In the genomic region with DNA sequence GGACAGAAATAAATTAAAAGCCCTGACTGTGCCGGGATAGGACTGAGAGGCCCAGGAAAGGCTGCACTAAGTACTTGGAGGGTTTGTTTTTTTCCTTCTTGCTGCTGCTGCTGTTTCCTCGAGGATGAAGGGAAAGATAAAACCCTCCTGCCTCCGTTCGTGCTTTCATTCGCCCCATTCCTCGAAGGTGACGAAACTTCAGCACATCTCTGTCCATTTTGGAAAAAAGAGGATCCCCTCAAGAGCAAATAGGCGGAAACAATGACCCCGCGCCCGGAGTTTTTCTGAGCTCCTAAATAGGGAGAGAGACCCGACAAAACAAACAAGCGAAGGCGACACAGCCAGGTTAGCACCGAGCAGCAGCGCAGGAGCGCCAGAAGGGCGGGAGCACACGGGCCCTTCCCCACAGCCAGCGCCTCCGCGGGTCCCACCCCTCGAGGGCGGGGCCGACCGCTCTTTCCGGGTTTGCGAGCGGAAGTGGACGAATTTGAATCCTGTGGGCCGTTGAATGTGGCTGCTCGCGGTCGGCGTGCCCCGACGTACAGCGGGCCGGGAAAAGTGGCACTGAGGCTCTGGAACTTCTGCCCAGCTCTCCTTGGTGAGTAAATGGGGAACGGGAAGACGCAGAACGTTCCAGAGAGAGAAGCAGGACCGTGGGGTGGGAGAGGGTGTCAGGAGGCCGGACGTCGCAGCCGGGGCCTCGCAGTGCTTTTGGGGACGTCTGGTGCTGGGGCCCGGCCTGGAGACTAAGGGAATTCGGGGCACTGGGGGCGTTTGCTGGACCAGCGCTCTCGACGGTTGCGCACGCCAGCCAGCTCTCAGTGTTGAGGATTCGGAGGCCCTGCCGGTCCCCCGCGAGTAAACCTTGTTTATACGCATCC, we compare ENCODE assay signal across 8 cellular contexts. TPM values are rescaled to one million over a fixed set of nuclear protein-coding genes. Genes with fewer than 3 reads are reported as not detected.
DNase-seq lines count a peak whose midpoint lies in the region; ATAC-seq and TF ChIP-seq lines count a peak whose summit lies in the region.

A gene with protein sequence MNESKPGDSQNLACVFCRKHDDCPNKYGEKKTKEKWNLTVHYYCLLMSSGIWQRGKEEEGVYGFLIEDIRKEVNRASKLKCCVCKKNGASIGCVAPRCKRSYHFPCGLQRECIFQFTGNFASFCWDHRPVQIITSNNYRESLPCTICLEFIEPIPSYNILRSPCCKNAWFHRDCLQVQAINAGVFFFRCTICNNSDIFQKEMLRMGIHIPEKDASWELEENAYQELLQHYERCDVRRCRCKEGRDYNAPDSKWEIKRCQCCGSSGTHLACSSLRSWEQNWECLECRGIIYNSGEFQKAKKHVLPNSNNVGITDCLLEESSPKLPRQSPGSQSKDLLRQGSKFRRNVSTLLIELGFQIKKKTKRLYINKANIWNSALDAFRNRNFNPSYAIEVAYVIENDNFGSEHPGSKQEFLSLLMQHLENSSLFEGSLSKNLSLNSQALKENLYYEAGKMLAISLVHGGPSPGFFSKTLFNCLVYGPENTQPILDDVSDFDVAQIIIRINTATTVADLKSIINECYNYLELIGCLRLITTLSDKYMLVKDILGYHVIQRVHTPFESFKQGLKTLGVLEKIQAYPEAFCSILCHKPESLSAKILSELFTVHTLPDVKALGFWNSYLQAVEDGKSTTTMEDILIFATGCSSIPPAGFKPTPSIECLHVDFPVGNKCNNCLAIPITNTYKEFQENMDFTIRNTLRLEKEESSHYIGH (plus strand): TSS at position 484 of the 881 bp plus-strand sequence. CDS start 21,922 bp downstream, outside the sequence.

- no peaks in the 10 kb centered on the region for H3K36me3 ChIP-seq in kidney epithelial cell (ENCODE audit: control insufficient read depth, insufficient read depth, low read length)

- H3K27me3 ChIP-seq in kidney epithelial cell (ENCODE audit: control insufficient read depth, insufficient read depth, low read length): no peaks in the 10 kb centered on the region

- no peak for TF ChIP-seq CTCF in kidney epithelial cell (IDR thresholded peaks at IDR 0.05; ENCODE audit: insufficient read depth, low read length, poor library complexity, severe bottlenecking)

- peak; percentile 91 for DNase-seq in AG08396 (ENCODE audit: low spot score)
- DNase-seq in NCI-H226: peak; percentile 90
- peak; percentile 77 for DNase-seq in activated CD4-positive, alpha-beta T cell treated with anti-CD3 and anti-CD28 coated beads for 1 hour
- peak; percentile 88 for DNase-seq in cerebellum (ENCODE audit: low spot score)
- DNase-seq in kidney epithelial cell (ENCODE audit: low read depth): no peak
- peak; percentile 76 to 86 for DNase-seq in stimulated activated CD4-positive, alpha-beta T cell treated with anti-CD3 and anti-CD28 coated beads, Interleukin-15, amount 100 ng/mL, for 48 hours (ENCODE audit: low read depth in 2 of 2)

- ATAC-seq in GM19023 (IDR thresholded peaks at IDR 0.05; ENCODE audit: unreplicated experiment) (peak; percentile 99), HG03196 (IDR thresholded peaks at IDR 0.05; ENCODE audit: unreplicated experiment) (peak; percentile 98)

- peak within 1 kb of the TSS; percentile 90 for H3K4me3 ChIP-seq in kidney epithelial cell (ENCODE audit: low read depth, low read length)

RNA-seq across cellular contexts. Expression of the gene that starts here (rescaled TPM):
- total RNA-seq in cerebellum (47.9 TPM), kidney epithelial cell (8.7 and 9.1 TPM in 2 replicates)
